ENCODE assay signal across 9 cellular contexts in the genomic region with DNA sequence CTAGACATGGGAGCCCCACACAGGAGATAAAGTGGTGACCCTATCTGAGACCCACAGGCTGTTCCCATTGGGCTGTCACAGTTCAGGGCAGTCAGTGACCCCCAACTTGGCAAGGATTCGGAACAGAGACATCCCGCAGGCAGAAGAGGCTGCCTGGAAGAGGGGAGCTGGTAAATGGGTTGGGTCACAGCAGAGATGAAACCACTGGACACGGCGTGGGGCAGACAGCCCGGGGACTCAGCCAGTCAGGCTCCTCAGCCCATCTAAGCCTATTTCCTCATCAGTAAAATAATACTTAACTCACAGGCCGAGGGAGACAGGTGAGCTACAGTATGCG. TPM values are rescaled to one million over a fixed set of nuclear protein-coding genes. Genes with fewer than 3 reads are reported as not detected.
DNase-seq lines count a peak whose midpoint lies in the region; ATAC-seq and TF ChIP-seq lines count a peak whose summit lies in the region.
"Had no signal": no experiment of that assay in that cellular context is flagged by ENCODE, and none has a peak within 500 bp of the region (broad histone marks: within the 10 kb centered on the region; RNA-seq: fewer than 3 reads in every experiment).

No MANE protein-coding gene starts in this region.

- H3K27me3 Mint-ChIP-seq in activated B cell treated with CpG ODN at 0.5 μM for 24 hours = no peaks in the 10 kb centered on the region

- TF ChIP-seq CTCF in left ventricle myocardium inferior (IDR thresholded peaks at IDR 0.05; ENCODE audit: borderline replicate concordance) (no peak), activated B cell treated with CpG ODN at 0.5 μM for 24 hours (IDR thresholded peaks at IDR 0.05) (no peak), suprapubic skin (IDR thresholded peaks at IDR 0.05) (no peak)

- no peaks in the 10 kb centered on the region for H3K9me3 Mint-ChIP-seq in activated B cell treated with CpG ODN at 0.5 μM for 24 hours

- H3K4me3 ChIP-seq in left ventricle myocardium inferior (no peak overlapping the region), iPS-18a (ENCODE audit: low read length) (peak overlapping the region; percentile 81), suprapubic skin (peak overlapping the region; percentile 98)

- H3K4me1 Mint-ChIP-seq in activated B cell treated with CpG ODN at 0.5 μM for 24 hours = peaks cover 49% of the 10 kb centered on the region

- peak; percentile 45 for DNase-seq in Right ventricle myocardium inferior (ENCODE audit: missing footprints)
- no peak for DNase-seq in left ventricle myocardium inferior
- no peak for DNase-seq in activated B cell treated with CpG ODN at 0.5 μM for 24 hours
- peak; percentile 41 to 46 for DNase-seq in suprapubic skin (ENCODE audit: low spot score in 2 of 2)
- no peak for DNase-seq in NCI-H1436 treated with DMSO at 0.1 percent for 48 hours (lab: John Stamatoyannopoulos, UW)
- DNase-seq in stimulated activated CD8-positive, alpha-beta memory T cell treated with anti-CD3 and anti-CD28 coated beads, Interleukin-4, amount 100 ng/mL, for 48 hours = no peak
- DNase-seq: SHP77 treated with DMSO at 0.1 percent for 48 hours had no signal

- WGBS in suprapubic skin = 84% methylated on average over 7 of the region's 7 CpGs

- H3K27ac ChIP-seq in left ventricle myocardium inferior (replicated peaks) (no peak overlapping the region), iPS-18a (ENCODE audit: low read length) (no peak overlapping the region), suprapubic skin (no peak overlapping the region)

- intact Hi-C loops in Right ventricle myocardium inferior (cut with DNase I) = no loop called here
- intact Hi-C loops in left ventricle myocardium inferior (cut with micrococcal nuclease) = no loop called here
- intact Hi-C loops in activated B cell treated with CpG ODN at 0.5 μM for 24 hours (cut with micrococcal nuclease) = loop anchor here (2.0 kb wide), 1 partner anchor 707 kb away; a partner anchor contains a TSS

- no peaks in the 10 kb centered on the region for H3K36me3 ChIP-seq in left ventricle myocardium inferior
- no peaks in the 10 kb centered on the region for H3K36me3 ChIP-seq in iPS-18a (ENCODE audit: control insufficient read depth, low read depth, low read length)
- H3K36me3 ChIP-seq in suprapubic skin = no peaks in the 10 kb centered on the region

- CTCF ChIA-PET in activated B cell treated with CpG ODN at 0.5 μM for 24 hours (lab: Charles Lee) = no interaction called here

- H3K4me1 ChIP-seq in left ventricle myocardium inferior (peaks cover 26% of the 10 kb centered on the region), iPS-18a (ENCODE audit: control insufficient read depth, low read depth, low read length) (peaks cover 13% of the 10 kb centered on the region), suprapubic skin (peaks cover 28% of the 10 kb centered on the region)

- no peak for TF ChIP-seq EP300 in suprapubic skin (IDR thresholded peaks at IDR 0.05)

- H3K27me3 ChIP-seq in left ventricle myocardium inferior (ENCODE audit: low read depth) (no peaks in the 10 kb centered on the region), iPS-18a (ENCODE audit: control insufficient read depth, insufficient read depth, low read length) (peaks cover 6% of the 10 kb centered on the region), suprapubic skin (no peaks in the 10 kb centered on the region)

- ATAC-seq in Right ventricle myocardium inferior = no peak
- no peak for ATAC-seq in activated B cell treated with CpG ODN at 0.5 μM for 24 hours (ENCODE audit: low read depth)
- ATAC-seq in HG02588 (IDR thresholded peaks at IDR 0.05; ENCODE audit: unreplicated experiment) = no peak

- H3K9me3 ChIP-seq in left ventricle myocardium inferior (replicated peaks) (no peaks in the 10 kb centered on the region), iPS-18a (ENCODE audit: control insufficient read depth, low read depth, low read length) (no peaks in the 10 kb centered on the region), suprapubic skin (no peaks in the 10 kb centered on the region)

- peaks cover 3% of the 10 kb centered on the region for H3K36me3 Mint-ChIP-seq in activated B cell treated with CpG ODN at 0.5 μM for 24 hours (ENCODE audit: low read depth)

- POLR2A ChIA-PET in activated B cell treated with CpG ODN at 0.5 μM for 24 hours (lab: Charles Lee) = interaction anchor here (2.4 to 3.1 kb wide), 2 partner anchors 50 to 174 kb away, joined by 9 to 34 read pairs; a partner anchor contains a TSS

- H3K27ac Mint-ChIP-seq in activated B cell treated with CpG ODN at 0.5 μM for 24 hours = peak overlapping the region; percentile 42

- peak overlapping the region; percentile 85 for H3K4me3 Mint-ChIP-seq in activated B cell treated with CpG ODN at 0.5 μM for 24 hours

- no peak overlapping the region for H3K9ac ChIP-seq in iPS-18a (ENCODE audit: low read length)

- no peak for TF ChIP-seq POLR2A in suprapubic skin (IDR thresholded peaks at IDR 0.05)

RNA-seq across cellular contexts. Expression of a gene that starts 1.8 kb away (rescaled TPM):
- total RNA-seq in Right ventricle myocardium inferior (7.7 TPM), left ventricle myocardium inferior (6.6 TPM), activated B cell treated with CpG ODN at 0.5 μM for 24 hours (35.0 and 37.5 TPM in 2 replicates), suprapubic skin (10 to 100 TPM; 20.3 to 38.1 (median 27.9) TPM)

RNA-seq across cellular contexts. Expression of a gene that starts 22.6 kb away (rescaled TPM):
- 1.5 TPM for total RNA-seq in Right ventricle myocardium inferior
- 0.91 TPM for total RNA-seq in left ventricle myocardium inferior
- total RNA-seq in activated B cell treated with CpG ODN at 0.5 μM for 24 hours = 4.4 and 5.0 TPM in 2 replicates
- total RNA-seq in suprapubic skin = 10 to 100 TPM in 1 of 4 donors, 1 to 10 TPM in 3; 2.4 to 13.6 (median 4.8) TPM

RNA-seq across cellular contexts. Expression of a gene that starts 49.8 kb away (rescaled TPM):
- total RNA-seq in Right ventricle myocardium inferior = 48.9 TPM
- total RNA-seq in left ventricle myocardium inferior = 46.7 TPM
- total RNA-seq in activated B cell treated with CpG ODN at 0.5 μM for 24 hours = 42.2 and 47.7 TPM in 2 replicates
- 10 to 100 TPM; 56.3 to 89.6 (median 63.8) TPM for total RNA-seq in suprapubic skin

Comparison
In these comparisons a context has a peak if more than half of its experiments do, and no peak if none do; other contexts are left out.
1. DNase-seq: peak in Right ventricle myocardium inferior (single experiment) and suprapubic skin (2 of 2); none in left ventricle myocardium inferior (single experiment), activated B cell treated with CpG ODN at 0.5 μM for 24 hours (single experiment), NCI-H1436 treated with DMSO at 0.1 percent for 48 hours (single experiment) and stimulated activated CD8-positive, alpha-beta memory T cell treated with anti-CD3 and anti-CD28 coated beads, Interleukin-4, amount 100 ng/mL, for 48 hours (single experiment).